Comparison of ENCODE assay signal across 22 cellular contexts in genomic region chr12:49048953-49049352, GRCh38. TPM values are rescaled to one million over a fixed set of nuclear protein-coding genes. Genes with fewer than 3 reads are reported as not detected.
DNase-seq lines count a peak whose midpoint lies in the region; FAIRE-seq and TF ChIP-seq lines count a peak whose summit lies in the region.
"Had no signal": no experiment of that assay in that cellular context is flagged by ENCODE, and none has a peak within 500 bp of the region (broad histone marks: within the 10 kb centered on the region; RNA-seq: fewer than 3 reads in every experiment).

No MANE protein-coding gene starts in this region.

- H3K4me2 ChIP-seq in astrocyte (ENCODE audit: low read length): peak overlapping the region; percentile 72

- intact Hi-C loops in kidney (cut with DNase I) (no loop called here), Calu3 (cut with micrococcal nuclease; ENCODE audit: unreplicated experiment) (no loop called here)

- H3K4me3 ChIP-seq in astrocyte (ENCODE audit: insufficient read depth, low read depth, low read length) (no peak overlapping the region), kidney (ENCODE audit: low read length in 2 of 2) (no peak overlapping the region)

- no TSS peak for BruUV-seq in Calu3 (replicated peaks; lab: Mats Ljungman, UMichigan)

- H3K4me1 Mint-ChIP-seq in astrocyte (ENCODE audit: low read depth, unreplicated experiment) (peaks cover 22% of the 10 kb centered on the region), osteocyte (ENCODE audit: unreplicated experiment) (peaks cover 23% of the 10 kb centered on the region), Calu3 (ENCODE audit: low read depth, unreplicated experiment) (no peaks in the 10 kb centered on the region)
- H3K4me1 Mint-ChIP-seq in activated naive CD8-positive, alpha-beta T cell treated with anti-CD3 and anti-CD28 coated beads for 36 hours: peaks cover 5% of the 10 kb centered on the region

- H2AFZ ChIP-seq in astrocyte (ENCODE audit: low read depth, low read length): no peak overlapping the region

- CTCF ChIA-PET in Calu3 (lab: Charles Lee): no interaction called here

- H3K9me3 Mint-ChIP-seq in astrocyte (ENCODE audit: unreplicated experiment) (no peaks in the 10 kb centered on the region), osteocyte (ENCODE audit: unreplicated experiment) (no peaks in the 10 kb centered on the region), Calu3 (ENCODE audit: low read depth, unreplicated experiment) (no peaks in the 10 kb centered on the region)
- no peaks in the 10 kb centered on the region for H3K9me3 Mint-ChIP-seq in activated naive CD8-positive, alpha-beta T cell treated with anti-CD3 and anti-CD28 coated beads for 36 hours
- H3K9me3 Mint-ChIP-seq: CD4-positive, alpha-beta T cell; IgD-negative memory B cell had no signal

- H3K36me3 ChIP-seq in astrocyte (ENCODE audit: insufficient read depth, low read length) (peaks cover 52% of the 10 kb centered on the region), kidney (ENCODE audit: control insufficient read depth in 1 of 2, insufficient read depth in 2 of 2, low read length in 2 of 2) (peaks cover 58 to 85% of the 10 kb centered on the region in 2 donors)

- no peaks in the 10 kb centered on the region for H3K27me3 ChIP-seq in astrocyte (ENCODE audit: insufficient read depth, low read length)

- peak overlapping the region; percentile 81 for H3K27ac Mint-ChIP-seq in astrocyte (ENCODE audit: unreplicated experiment)
- H3K27ac Mint-ChIP-seq in osteocyte (ENCODE audit: unreplicated experiment): peak overlapping the region; percentile 59
- no peak overlapping the region for H3K27ac Mint-ChIP-seq in Calu3 (ENCODE audit: unreplicated experiment)
- H3K27ac Mint-ChIP-seq in activated naive CD8-positive, alpha-beta T cell treated with anti-CD3 and anti-CD28 coated beads for 36 hours: no peak overlapping the region
- H3K27ac Mint-ChIP-seq: CD4-positive, alpha-beta T cell had no signal

- H3K27ac ChIP-seq in astrocyte (ENCODE audit: low read depth, low read length) (peak overlapping the region; percentile 45), kidney (ENCODE audit: low read depth in 2 of 2, low read length in 2 of 2) (no peak overlapping the region)
- H3K27ac ChIP-seq: C4-2B had no signal

- no peak for TF ChIP-seq CTCF in astrocyte (IDR thresholded peaks at IDR 0.05; ENCODE audit: insufficient read depth, low read depth, low read length)
- TF ChIP-seq CTCF in kidney (IDR thresholded peaks at IDR 0.05; ENCODE audit: borderline replicate concordance, extremely low read depth, insufficient read depth): no peak
- TF ChIP-seq CTCF in osteocyte (IDR thresholded peaks at IDR 0.05): no peak
- no peak for TF ChIP-seq CTCF in Calu3 (IDR thresholded peaks at IDR 0.05; ENCODE audit: unreplicated experiment)

- H3K4me3 Mint-ChIP-seq in astrocyte (ENCODE audit: unreplicated experiment): no peak overlapping the region
- H3K4me3 Mint-ChIP-seq in osteocyte (ENCODE audit: unreplicated experiment): no peak overlapping the region
- no peak overlapping the region for H3K4me3 Mint-ChIP-seq in Calu3 (ENCODE audit: low read depth, unreplicated experiment)
- no peak overlapping the region for H3K4me3 Mint-ChIP-seq in activated naive CD8-positive, alpha-beta T cell treated with anti-CD3 and anti-CD28 coated beads for 36 hours
- H3K4me3 Mint-ChIP-seq: CD4-positive, alpha-beta T cell; IgD-negative memory B cell had no signal

- H3K4me1 ChIP-seq in astrocyte (ENCODE audit: insufficient read depth, low read length): peaks cover 15% of the 10 kb centered on the region
- no peaks in the 10 kb centered on the region for H3K4me1 ChIP-seq in kidney (ENCODE audit: control insufficient read depth in 1 of 2, insufficient read depth in 1 of 2, low read depth in 1 of 2, low read length in 2 of 2)
- H3K4me1 ChIP-seq: Caco-2 had no signal

- peaks cover 32% of the 10 kb centered on the region for H3K36me3 Mint-ChIP-seq in astrocyte (ENCODE audit: low read depth, unreplicated experiment)
- H3K36me3 Mint-ChIP-seq in osteocyte (ENCODE audit: unreplicated experiment): peaks cover 57% of the 10 kb centered on the region
- H3K36me3 Mint-ChIP-seq in Calu3 (ENCODE audit: insufficient read depth, unreplicated experiment): peaks cover 51% of the 10 kb centered on the region
- peaks cover 44% of the 10 kb centered on the region for H3K36me3 Mint-ChIP-seq in activated naive CD8-positive, alpha-beta T cell treated with anti-CD3 and anti-CD28 coated beads for 36 hours

- FAIRE-seq in astrocyte (lab: Jason Lieb, UNC): no peak
- no peak for FAIRE-seq in kidney (lab: Jason Lieb, UNC)
- FAIRE-seq: A204.1, GM12892, GM18507 had no signal

- H4K20me1 ChIP-seq in astrocyte (ENCODE audit: insufficient read depth, low read length): peaks cover 86% of the 10 kb centered on the region

- no peaks in the 10 kb centered on the region for H3K27me3 Mint-ChIP-seq in astrocyte (ENCODE audit: low read depth, unreplicated experiment)
- no peaks in the 10 kb centered on the region for H3K27me3 Mint-ChIP-seq in osteocyte (ENCODE audit: unreplicated experiment)
- H3K27me3 Mint-ChIP-seq in Calu3 (ENCODE audit: unreplicated experiment): no peaks in the 10 kb centered on the region
- no peaks in the 10 kb centered on the region for H3K27me3 Mint-ChIP-seq in activated naive CD8-positive, alpha-beta T cell treated with anti-CD3 and anti-CD28 coated beads for 36 hours
- H3K27me3 Mint-ChIP-seq: CD4-positive, alpha-beta T cell; IgD-negative memory B cell had no signal

- H3K9me3 ChIP-seq in astrocyte (ENCODE audit: insufficient read depth, low read depth, low read length): no peaks in the 10 kb centered on the region
- H3K9me3 ChIP-seq in kidney (ENCODE audit: control insufficient read depth in 1 of 2, low read length in 2 of 2): no peaks in the 10 kb centered on the region
- H3K9me3 ChIP-seq: Caco-2 had no signal

- no peak overlapping the region for H3K9ac ChIP-seq in astrocyte (ENCODE audit: low read length)
- H3K9ac ChIP-seq in kidney (ENCODE audit: low read length in 2 of 2): no peak overlapping the region

- DNase-seq in astrocyte (ENCODE audit: low read depth): no peak
- DNase-seq in kidney: peak; percentile 55
- no peak for DNase-seq in osteocyte (ENCODE audit: extremely low spot score, unreplicated experiment)
- DNase-seq in dermis blood vessel endothelial cell: no peak
- DNase-seq in Calu3: no peak
- DNase-seq in activated naive CD8-positive, alpha-beta T cell treated with anti-CD3 and anti-CD28 coated beads for 36 hours: no peak
- DNase-seq in hypothalamus (lab: John Stamatoyannopoulos, UW): no peak
- DNase-seq: AML-193; CD4-positive, alpha-beta T cell; DMS153; DMS79; GDM1; GOT3; H7 had no signal

- H3K79me2 ChIP-seq in astrocyte (ENCODE audit: insufficient read depth, low read length): peaks cover 62% of the 10 kb centered on the region

RNA-seq across cellular contexts. Expression of gene KMT2D, which starts 11.6 kb away (rescaled TPM):
- total RNA-seq in astrocyte: 81.7 and 86.9 TPM in 2 replicates
- total RNA-seq in kidney: 89.9 TPM
- 5.0 TPM for polyA plus RNA-seq in kidney (ENCODE audit: insufficient read depth, low read depth, low replicate concordance)
- total RNA-seq in osteocyte: 91.2 and 97.5 TPM in 2 replicates
- 41.2 and 99.0 TPM in 2 replicates for total RNA-seq in dermis blood vessel endothelial cell
- 72.9 and 79.7 TPM in 2 replicates for total RNA-seq in Calu3 (2022)
- total RNA-seq in activated naive CD8-positive, alpha-beta T cell treated with anti-CD3 and anti-CD28 coated beads for 36 hours: 10 to 100 TPM; 45.3 to 47.5 TPM

RNA-seq across cellular contexts. Expression of gene RHEBL1, which starts 20.8 kb away (rescaled TPM):
- total RNA-seq in astrocyte (1.3 and 1.9 TPM in 2 replicates), kidney (0.69 TPM), osteocyte (0.86 and 1.2 TPM in 2 replicates), dermis blood vessel endothelial cell (1.2 and 2.0 TPM in 2 replicates), Calu3 (2022) (2.0 and 2.6 TPM in 2 replicates)
- polyA plus RNA-seq in kidney (ENCODE audit: insufficient read depth, low read depth, low replicate concordance): 0.52 TPM
- total RNA-seq in activated naive CD8-positive, alpha-beta T cell treated with anti-CD3 and anti-CD28 coated beads for 36 hours: 10 to 100 TPM; 11.0 to 13.2 TPM

RNA-seq across cellular contexts. Expression of gene PRKAG1, which starts 30.4 kb away (rescaled TPM):
- total RNA-seq in astrocyte: 47.1 and 49.6 TPM in 2 replicates
- total RNA-seq in kidney: 57.1 TPM
- polyA plus RNA-seq in kidney (ENCODE audit: insufficient read depth, low read depth, low replicate concordance): 58.4 TPM
- total RNA-seq in osteocyte: 75.6 and 80.6 TPM in 2 replicates
- total RNA-seq in dermis blood vessel endothelial cell: 40.3 and 48.2 TPM in 2 replicates
- total RNA-seq in Calu3 (2022): 34.2 and 36.9 TPM in 2 replicates
- total RNA-seq in activated naive CD8-positive, alpha-beta T cell treated with anti-CD3 and anti-CD28 coated beads for 36 hours: 10 to 100 TPM; 57.9 to 60.9 TPM

RNA-seq across cellular contexts. Expression of gene DHH, which starts 45.6 kb away (rescaled TPM):
- total RNA-seq in astrocyte (0.05 and 0.16 TPM in 2 replicates), kidney (1.6 TPM), osteocyte (0.13 TPM in 1 of 2 replicates, not detected in the other), dermis blood vessel endothelial cell (1.2 and 3.7 TPM in 2 replicates), Calu3 (2022) (not detected in 2 replicates)
- 0.54 TPM for polyA plus RNA-seq in kidney (ENCODE audit: insufficient read depth, low read depth, low replicate concordance)
- not detected for total RNA-seq in activated naive CD8-positive, alpha-beta T cell treated with anti-CD3 and anti-CD28 coated beads for 36 hours
- total RNA-seq: Daoy, H7 had no signal
- polyA plus RNA-seq: BJ, IgD-negative memory B cell had no signal

RNA-seq across cellular contexts. Expression of gene DDN, which starts 49.8 kb away (rescaled TPM):
- total RNA-seq in astrocyte (0.50 and 0.55 TPM in 2 replicates), kidney (not detected), osteocyte (0.08 and 0.26 TPM in 2 replicates), dermis blood vessel endothelial cell (under 0.01 and 0.19 TPM in 2 replicates), Calu3 (2022) (0.12 and 0.21 TPM in 2 replicates)
- polyA plus RNA-seq in kidney (ENCODE audit: insufficient read depth, low read depth, low replicate concordance): 27.0 TPM
- 1 to 10 TPM; 1.3 to 1.4 TPM for total RNA-seq in activated naive CD8-positive, alpha-beta T cell treated with anti-CD3 and anti-CD28 coated beads for 36 hours
- polyA plus RNA-seq: IgD-negative memory B cell had no signal

Comparison
In these comparisons a context has a peak if more than half of its experiments do, and no peak if none do; other contexts are left out.
1. H3K27ac Mint-ChIP-seq: peak in astrocyte (single experiment) and osteocyte (single experiment); none in Calu3 (single experiment) and activated naive CD8-positive, alpha-beta T cell treated with anti-CD3 and anti-CD28 coated beads for 36 hours (single experiment).